7 cellular contexts compared by ENCODE assay signal in genomic region chr19:34253711-34254551, GRCh38. TPM values are rescaled to one million over a fixed set of nuclear protein-coding genes. Genes with fewer than 3 reads are reported as not detected.
DNase-seq lines count a peak whose midpoint lies in the region; ATAC-seq and TF ChIP-seq lines count a peak whose summit lies in the region.

No MANE protein-coding gene starts in this region.

- H3K36me3 Mint-ChIP-seq in endothelial cell (ENCODE audit: low read depth, unreplicated experiment) = peaks cover 14% of the 10 kb centered on the region

- no peaks in the 10 kb centered on the region for H3K9me3 Mint-ChIP-seq in endothelial cell (ENCODE audit: unreplicated experiment)

- peaks cover 9% of the 10 kb centered on the region for H3K27me3 ChIP-seq in mononuclear cell (ENCODE audit: insufficient read depth, low read length)

- ATAC-seq in GM21619 (IDR thresholded peaks at IDR 0.05; ENCODE audit: unreplicated experiment) = peak; percentile 23

- no peaks in the 10 kb centered on the region for H3K9me3 ChIP-seq in mononuclear cell (ENCODE audit: low read depth, low read length)

- peak; percentile 91 for DNase-seq in GM10248 (ENCODE audit: extremely low spot score)
- no peak for DNase-seq in LNCaP clone FGC (ENCODE audit: low read depth)
- DNase-seq in activated CD4-positive, CD25-positive, alpha-beta regulatory T cell treated with anti-CD3 and anti-CD28 coated beads, Interleukin-2, amount 50 U/mL, for 16 hours (ENCODE audit: low read depth, low spot score) = peak; percentile 72
- peak; percentile 88 for DNase-seq in endothelial cell (ENCODE audit: low spot score)
- DNase-seq in superior temporal gyrus (ENCODE audit: extremely low spot score) = peak; percentile 80

- H3K4me3 Mint-ChIP-seq in endothelial cell (ENCODE audit: unreplicated experiment) = peak overlapping the region; percentile 97

- CTCF ChIA-PET in GM10248 (lab: Yijun Ruan, JAX) = interaction anchor here (1.1 kb wide), 1 partner anchor 32 kb away, joined by 3 read pairs; no protein-coding TSS in a partner anchor

- peak overlapping the region; percentile 99 for H3K27ac Mint-ChIP-seq in endothelial cell (ENCODE audit: unreplicated experiment)

- H3K4me1 ChIP-seq in mononuclear cell (ENCODE audit: insufficient read depth, low read length) = peaks cover 16% of the 10 kb centered on the region

- H3K4me3 ChIP-seq in LNCaP clone FGC (ENCODE audit: low read depth, low read length) (peak overlapping the region; percentile 84), mononuclear cell (ENCODE audit: low read length) (peak overlapping the region; percentile 78)

- H3K27me3 Mint-ChIP-seq in endothelial cell (ENCODE audit: unreplicated experiment) = peaks cover 10% of the 10 kb centered on the region

- POLR2A ChIA-PET in GM10248 (lab: Yijun Ruan, JAX) = no interaction called here

- TF ChIP-seq CTCF in GM10248 (IDR thresholded peaks at IDR 0.05; ENCODE audit: control extremely low read depth, extremely low read depth, low read depth, missing control alignments) = peak; percentile 1
- 0 out of 2 replicates have a peak, but pooled peaks have one; percentile 3 for TF ChIP-seq CTCF in LNCaP clone FGC (IDR thresholded peaks at IDR 0.05; ENCODE audit: control insufficient read depth, extremely low read depth, insufficient read depth)
- TF ChIP-seq CTCF in endothelial cell (IDR thresholded peaks at IDR 0.05; ENCODE audit: unreplicated experiment) = no peak

- peaks cover 10% of the 10 kb centered on the region for H3K4me1 Mint-ChIP-seq in endothelial cell (ENCODE audit: unreplicated experiment)

RNA-seq across cellular contexts. Expression of gene GARRE1, which starts 0.4 kb away (rescaled TPM):
- total RNA-seq in endothelial cell (ENCODE audit: unreplicated experiment) (49.0 TPM), mononuclear cell (27.3 TPM)
